Comparison of ENCODE assay signal across 14 cellular contexts in genomic region chr22:30286331-30286730, GRCh38. TPM values are rescaled to one million over a fixed set of nuclear protein-coding genes. Genes with fewer than 3 reads are reported as not detected.
DNase-seq lines count a peak whose midpoint lies in the region; ATAC-seq and TF ChIP-seq lines count a peak whose summit lies in the region.
"Had no signal": no experiment of that assay in that cellular context is flagged by ENCODE, and none has a peak within 500 bp of the region (broad histone marks: within the 10 kb centered on the region; RNA-seq: fewer than 3 reads in every experiment).

No MANE protein-coding gene starts in this region.

- no peaks in the 10 kb centered on the region; the same call in 1 of the 2 replicates for H3K36me3 ChIP-seq in BLaER1
- H3K36me3 ChIP-seq in KOPT-K1 (ENCODE audit: insufficient read depth, low read length): peaks cover 6% of the 10 kb centered on the region
- peaks cover 20 to 59% of the 10 kb centered on the region in 2 experiments for H3K36me3 ChIP-seq in mesenchymal stem cell (ENCODE audit: control insufficient read depth in 1 of 2, insufficient read depth in 2 of 2, low read depth in 1 of 2, low read length in 2 of 2)
- H3K36me3 ChIP-seq in breast epithelium: no peaks in the 10 kb centered on the region

- no peak overlapping the region for H3K18ac ChIP-seq in mesenchymal stem cell (ENCODE audit: low read depth in 1 of 2, low read length in 2 of 2)

- H3K14ac ChIP-seq in mesenchymal stem cell (ENCODE audit: low read length in 2 of 2): no peak overlapping the region

- no peak overlapping the region for H2BK15ac ChIP-seq in mesenchymal stem cell (ENCODE audit: low read depth, poor library complexity, severe bottlenecking)

- ATAC-seq in HG03457 (IDR thresholded peaks at IDR 0.05; ENCODE audit: unreplicated experiment): no peak

- H3K9ac ChIP-seq in BLaER1: no peak overlapping the region
- no peak overlapping the region for H3K9ac ChIP-seq in mesenchymal stem cell (ENCODE audit: low read length)

- no peak overlapping the region for H3K4me3 Mint-ChIP-seq in activated CD4-positive, alpha-beta T cell treated with anti-CD3 and anti-CD28 coated beads, Interleukin-2, amount 10 ng/mL, durations not matched to agents 24 days and 14 days

- no peak overlapping the region for H2BK12ac ChIP-seq in mesenchymal stem cell (ENCODE audit: low read length in 2 of 2)

- no peak overlapping the region for H4K91ac ChIP-seq in mesenchymal stem cell (ENCODE audit: low read length)

- H3K27ac Mint-ChIP-seq in activated CD4-positive, alpha-beta T cell treated with anti-CD3 and anti-CD28 coated beads, Interleukin-2, amount 10 ng/mL, durations not matched to agents 24 days and 14 days: peak overlapping the region; percentile 79

- peaks cover 59% of the 10 kb centered on the region for H3K4me1 Mint-ChIP-seq in activated CD4-positive, alpha-beta T cell treated with anti-CD3 and anti-CD28 coated beads, Interleukin-2, amount 10 ng/mL, durations not matched to agents 24 days and 14 days

- peak overlapping the region; percentile 56 for H2AK5ac ChIP-seq in mesenchymal stem cell (ENCODE audit: low read length, severe bottlenecking)

- H3K36me3 Mint-ChIP-seq in activated CD4-positive, alpha-beta T cell treated with anti-CD3 and anti-CD28 coated beads, Interleukin-2, amount 10 ng/mL, durations not matched to agents 24 days and 14 days (ENCODE audit: low read depth): peaks cover 9% of the 10 kb centered on the region

- no peak overlapping the region for H4K8ac ChIP-seq in mesenchymal stem cell (ENCODE audit: low read length)

- TF ChIP-seq CTCF in breast epithelium (IDR thresholded peaks at IDR 0.05): no peak

- 92% methylated on average over 5 of the region's 5 CpGs for WGBS in mesenchymal stem cell

- TF ChIP-seq POLR2A in breast epithelium (IDR thresholded peaks at IDR 0.05): no peak

- H2BK120ac ChIP-seq in mesenchymal stem cell (ENCODE audit: low read depth, low read length): no peak overlapping the region

- peak overlapping the region; percentile 29; the same call in 1 of the 2 replicates for H3K27ac ChIP-seq in BLaER1
- peak overlapping the region; percentile 35 for H3K27ac ChIP-seq in KOPT-K1 (ENCODE audit: low read depth, low read length, poor library complexity, severe bottlenecking)
- H3K27ac ChIP-seq in mesenchymal stem cell (ENCODE audit: low read length, poor library complexity, severe bottlenecking): no peak overlapping the region
- no peak overlapping the region for H3K27ac ChIP-seq in breast epithelium
- H3K27ac ChIP-seq: C4-2B had no signal

- H2BK5ac ChIP-seq in mesenchymal stem cell (ENCODE audit: low read depth, low read length, poor library complexity, severe bottlenecking): no peak overlapping the region

- no peaks in the 10 kb centered on the region for H3K27me3 Mint-ChIP-seq in activated CD4-positive, alpha-beta T cell treated with anti-CD3 and anti-CD28 coated beads, Interleukin-2, amount 10 ng/mL, durations not matched to agents 24 days and 14 days

- no peaks in the 10 kb centered on the region for H3K9me3 ChIP-seq in BLaER1
- H3K9me3 ChIP-seq in KOPT-K1 (ENCODE audit: insufficient read depth, low read length, poor library complexity, severe bottlenecking): no peaks in the 10 kb centered on the region
- H3K9me3 ChIP-seq in mesenchymal stem cell (ENCODE audit: control insufficient read depth, low read length): no peaks in the 10 kb centered on the region
- H3K9me3 ChIP-seq in breast epithelium: no peaks in the 10 kb centered on the region
- H3K9me3 ChIP-seq: Caco-2 had no signal

- no peak overlapping the region for H3K23ac ChIP-seq in mesenchymal stem cell (ENCODE audit: low read length in 2 of 2)

- intact Hi-C loops in activated CD4-positive, alpha-beta T cell treated with anti-CD3 and anti-CD28 coated beads, Interleukin-2, amount 10 ng/mL, durations not matched to agents 24 days and 14 days (cut with micrococcal nuclease): no loop called here
- intact Hi-C loops in breast epithelium (cut with DNase I; ENCODE audit: low total_unique reads): no loop called here

- no peaks in the 10 kb centered on the region for H3K9me3 Mint-ChIP-seq in activated CD4-positive, alpha-beta T cell treated with anti-CD3 and anti-CD28 coated beads, Interleukin-2, amount 10 ng/mL, durations not matched to agents 24 days and 14 days

- H3K4me2 ChIP-seq in BLaER1: no peak overlapping the region
- no peak overlapping the region for H3K4me2 ChIP-seq in mesenchymal stem cell (ENCODE audit: low read length, poor library complexity, severe bottlenecking)

- no peak for DNase-seq in activated CD4-positive, alpha-beta T cell treated with anti-CD3 and anti-CD28 coated beads, Interleukin-2, amount 10 ng/mL, durations not matched to agents 24 days and 14 days
- no peak for DNase-seq in activated CD4-positive, alpha-beta T cell treated with anti-CD3 and anti-CD28 coated beads, Interleukin-2, amount 50 U/mL, for 48 hours
- DNase-seq in mesenchymal stem cell: no peak
- no peak for DNase-seq in T-helper 9 cell
- DNase-seq in breast epithelium (ENCODE audit: low spot score in 2 of 2): no peak
- DNase-seq: NCI-H1105 had no signal

- peaks cover 12% of the 10 kb centered on the region for H3K79me1 ChIP-seq in mesenchymal stem cell (replicated peaks; ENCODE audit: low read length, poor library complexity, severe bottlenecking)

- no peaks in the 10 kb centered on the region for H3K27me3 ChIP-seq in BLaER1
- no peaks in the 10 kb centered on the region for H3K27me3 ChIP-seq in mesenchymal stem cell (ENCODE audit: control insufficient read depth in 1 of 2, insufficient read depth in 1 of 2, low read length in 2 of 2)
- no peaks in the 10 kb centered on the region for H3K27me3 ChIP-seq in breast epithelium

- no peaks in the 10 kb centered on the region for H4K20me1 ChIP-seq in BLaER1

- no peak overlapping the region for H3K4me3 ChIP-seq in BLaER1
- H3K4me3 ChIP-seq in mesenchymal stem cell (ENCODE audit: insufficient read depth in 1 of 2, low read depth in 1 of 2, low read length in 2 of 2): no peak overlapping the region
- H3K4me3 ChIP-seq in breast epithelium: no peak overlapping the region

- H2AFZ ChIP-seq in mesenchymal stem cell (ENCODE audit: low read depth, low read length): no peak overlapping the region

- H3K4ac ChIP-seq in mesenchymal stem cell (ENCODE audit: low read depth in 1 of 2, low read length in 2 of 2): no peak overlapping the region

- H3K4me1 ChIP-seq in BLaER1 (peaks cover 61% of the 10 kb centered on the region), mesenchymal stem cell (ENCODE audit: control insufficient read depth, insufficient read depth, low read depth, low read length) (peaks cover 42% of the 10 kb centered on the region), breast epithelium (peaks cover 13 to 22% of the 10 kb centered on the region in 2 donors)

RNA-seq across cellular contexts. Expression of gene CASTOR1, which starts 3.0 kb away (rescaled TPM):
- total RNA-seq in activated CD4-positive, alpha-beta T cell treated with anti-CD3 and anti-CD28 coated beads, Interleukin-2, amount 10 ng/mL, durations not matched to agents 24 days and 14 days: 4.7 and 7.3 TPM in 2 replicates
- 9.7 TPM for polyA plus RNA-seq in mesenchymal stem cell (2013, experiment 1 of 2)
- polyA plus RNA-seq in mesenchymal stem cell (2013, experiment 2 of 2): 8.7 TPM
- 10 to 100 TPM; 15.5 to 26.6 (median 20.6) TPM for total RNA-seq in breast epithelium

RNA-seq across cellular contexts. Expression of gene OSM, which starts 19.7 kb away (rescaled TPM):
- 61.0 and 62.8 TPM in 2 replicates for total RNA-seq in activated CD4-positive, alpha-beta T cell treated with anti-CD3 and anti-CD28 coated beads, Interleukin-2, amount 10 ng/mL, durations not matched to agents 24 days and 14 days
- polyA plus RNA-seq in mesenchymal stem cell (2013, experiment 1 of 2): not detected
- polyA plus RNA-seq in mesenchymal stem cell (2013, experiment 2 of 2): not detected
- 1 to 10 TPM; 1.3 to 2.5 (median 1.3) TPM for total RNA-seq in breast epithelium
- total RNA-seq: A172, Caco-2, H4, LHCN-M2 had no signal

RNA-seq across cellular contexts. Expression of gene LIF, which starts 39.8 kb away (rescaled TPM):
- 509 and 511 TPM in 2 replicates for total RNA-seq in activated CD4-positive, alpha-beta T cell treated with anti-CD3 and anti-CD28 coated beads, Interleukin-2, amount 10 ng/mL, durations not matched to agents 24 days and 14 days
- 10.2 TPM for polyA plus RNA-seq in mesenchymal stem cell (2013, experiment 1 of 2)
- polyA plus RNA-seq in mesenchymal stem cell (2013, experiment 2 of 2): 9.7 TPM
- total RNA-seq in breast epithelium: 1 to 10 TPM; 1.4 to 9.5 (median 1.6) TPM

RNA-seq across cellular contexts. Expression of gene TBC1D10A, which starts 40.4 kb away (rescaled TPM):
- 18.9 and 19.3 TPM in 2 replicates for total RNA-seq in activated CD4-positive, alpha-beta T cell treated with anti-CD3 and anti-CD28 coated beads, Interleukin-2, amount 10 ng/mL, durations not matched to agents 24 days and 14 days
- 15.7 TPM for polyA plus RNA-seq in mesenchymal stem cell (2013, experiment 1 of 2)
- 14.0 TPM for polyA plus RNA-seq in mesenchymal stem cell (2013, experiment 2 of 2)
- total RNA-seq in breast epithelium: 10 to 100 TPM; 25.0 to 50.1 (median 32.4) TPM

Comparison
In these comparisons a context has a peak if more than half of its experiments do, and no peak if none do; other contexts are left out.
1. H3K27ac ChIP-seq: peak in BLaER1 (single experiment) and KOPT-K1 (single experiment); none in mesenchymal stem cell (single experiment) and breast epithelium (0 of 2).
2. RNA of gene OSM, which starts 19.7 kb away (total RNA-seq): 61.0 to 62.8 TPM in activated CD4-positive, alpha-beta T cell treated with anti-CD3 and anti-CD28 coated beads, Interleukin-2, amount 10 ng/mL, durations not matched to agents 24 days and 14 days; 1.3 to 2.5 TPM in breast epithelium; every median in the first group is over 10 times any median in the second.
3. RNA of gene LIF, which starts 39.8 kb away (total RNA-seq): 509 to 511 TPM in activated CD4-positive, alpha-beta T cell treated with anti-CD3 and anti-CD28 coated beads, Interleukin-2, amount 10 ng/mL, durations not matched to agents 24 days and 14 days; 1.4 to 9.5 TPM in breast epithelium; every median in the first group is over 10 times any median in the second.